Comparison of ENCODE assay signal across 4 cellular contexts in the genomic region with DNA sequence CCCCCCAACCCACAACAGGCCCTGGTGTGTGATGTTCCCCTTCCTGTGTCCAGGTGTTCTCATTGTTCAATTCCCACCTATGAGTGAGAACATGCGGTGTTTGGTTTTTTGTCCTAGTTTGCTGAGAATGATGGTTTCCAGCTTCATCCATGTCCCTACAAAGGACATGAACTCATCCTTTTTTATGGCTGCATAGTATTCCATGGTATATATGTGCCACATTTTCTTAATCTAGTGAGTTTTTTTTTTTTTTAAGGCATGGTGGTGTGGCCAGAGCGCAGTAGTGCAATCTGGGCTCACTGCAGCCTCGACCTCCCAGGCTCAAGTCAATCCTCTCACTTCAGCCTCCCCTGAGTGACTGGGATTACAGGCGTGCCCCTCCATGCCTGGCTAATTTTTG. TPM values are rescaled to one million over a fixed set of nuclear protein-coding genes. Genes with fewer than 3 reads are reported as not detected.
"Had no signal": no experiment of that assay in that cellular context is flagged by ENCODE, and none has a peak within 500 bp of the region (broad histone marks: within the 10 kb centered on the region; RNA-seq: fewer than 3 reads in every experiment).

No MANE protein-coding gene starts in this region.

RNA-seq across cellular contexts. Expression of a gene that starts 24.6 kb away (rescaled TPM):
- total RNA-seq: natural killer cell; natural killer cell treated with Interleukin-12 subunit alpha and Interleukin-12 subunit beta and Interleukin-15 and Interleukin-18, amount 100 ng/mL, for 72 hours; neural crest cell; smooth muscle cell had no signal
